In genomic region chr3:37766797-37767776, GRCh38 we compare ENCODE assay signal across 14 cellular contexts.
DNase-seq lines count a peak whose midpoint lies in the region; ATAC-seq, FAIRE-seq and TF ChIP-seq lines count a peak whose summit lies in the region.
"Had no signal": no experiment of that assay in that cellular context is flagged by ENCODE, and none has a peak within 500 bp of the region (broad histone marks: within the 10 kb centered on the region; RNA-seq: fewer than 3 reads in every experiment).

No MANE protein-coding gene starts in this region.

- no peak overlapping the region for H3K27ac Mint-ChIP-seq in CD4-positive, alpha-beta memory T cell
- H3K27ac Mint-ChIP-seq: CD4-positive, CD25-positive, alpha-beta regulatory T cell; memory B cell had no signal

- H3K36me3 ChIP-seq in kidney (ENCODE audit: control insufficient read depth in 1 of 2, insufficient read depth in 2 of 2, low read length in 2 of 2) (no peaks in the 10 kb centered on the region), smooth muscle cell (ENCODE audit: low read depth) (no peaks in the 10 kb centered on the region)
- no peaks in the 10 kb centered on the region for H3K36me3 ChIP-seq in CD4-positive, alpha-beta memory T cell (ENCODE audit: insufficient read depth, low read length)
- H3K36me3 ChIP-seq: MG63, WERI-Rb-1 had no signal

- intact Hi-C loops in kidney (cut with DNase I): no loop called here
- intact Hi-C loops in CD4-positive, alpha-beta memory T cell (cut with micrococcal nuclease): no loop called here

- no peaks in the 10 kb centered on the region for H3K79me2 ChIP-seq in smooth muscle cell (ENCODE audit: low read depth)

- H3K36me3 Mint-ChIP-seq in CD4-positive, alpha-beta memory T cell: no peaks in the 10 kb centered on the region
- H3K36me3 Mint-ChIP-seq: brain; CD4-positive, CD25-positive, alpha-beta regulatory T cell; memory B cell had no signal

- H3K27me3 Mint-ChIP-seq in CD4-positive, alpha-beta memory T cell: peaks cover 10 to 14% of the 10 kb centered on the region in 2 donors
- H3K27me3 Mint-ChIP-seq: brain had no signal

- H3K9me3 ChIP-seq in kidney (ENCODE audit: control insufficient read depth in 1 of 2, low read length in 2 of 2) (no peaks in the 10 kb centered on the region), smooth muscle cell (replicated peaks; ENCODE audit: low read depth) (no peaks in the 10 kb centered on the region)
- H3K9me3 ChIP-seq in CD4-positive, alpha-beta memory T cell (ENCODE audit: control insufficient read depth in 1 of 2, low read length in 2 of 2): no peaks in the 10 kb centered on the region
- H3K9me3 ChIP-seq: MG63 had no signal

- no peak overlapping the region for H2AFZ ChIP-seq in smooth muscle cell (ENCODE audit: low read depth)

- H3K4me1 Mint-ChIP-seq in CD4-positive, alpha-beta memory T cell: peaks cover 0 to 1% (median 0%) of the 10 kb centered on the region in 4 donors
- H3K4me1 Mint-ChIP-seq: CD4-positive, CD25-positive, alpha-beta regulatory T cell; memory B cell had no signal

- CTCF ChIA-PET in CD4-positive, alpha-beta memory T cell (lab: Charles Lee; ENCODE audit: partially characterized antibody): no interaction called here

- POLR2A ChIA-PET in CD4-positive, alpha-beta memory T cell (lab: Charles Lee; ENCODE audit: partially characterized antibody): no interaction called here

- H3K9me3 Mint-ChIP-seq in CD4-positive, alpha-beta memory T cell: no peaks in the 10 kb centered on the region
- H3K9me3 Mint-ChIP-seq: brain, memory B cell had no signal

- TF ChIP-seq CTCF in kidney (IDR thresholded peaks at IDR 0.05; ENCODE audit: borderline replicate concordance, extremely low read depth, insufficient read depth): no peak
- TF ChIP-seq CTCF in smooth muscle cell (IDR thresholded peaks at IDR 0.05; ENCODE audit: borderline replicate concordance, insufficient read depth, poor library complexity, severe bottlenecking): no peak
- TF ChIP-seq CTCF in omental fat pad (IDR thresholded peaks at IDR 0.05): no peak

- WGBS in smooth muscle cell (ENCODE audit: low lambda C conversion rate): 55% methylated on average over 9 of the region's 9 CpGs

- H3K9ac ChIP-seq in kidney (ENCODE audit: low read length in 2 of 2) (peak overlapping the region in 1 of 2 donors; percentile 49), smooth muscle cell (ENCODE audit: low read depth) (no peak overlapping the region)

- FAIRE-seq in kidney (lab: Jason Lieb, UNC): no peak

- ATAC-seq in omental fat pad (ENCODE audit: low FRiP score): no peak

- peak overlapping the region; percentile 13 to 43 for H3K4me3 ChIP-seq in kidney (ENCODE audit: low read length in 2 of 2)
- H3K4me3 ChIP-seq in smooth muscle cell: peak overlapping the region; percentile 32
- H3K4me3 ChIP-seq in CD4-positive, alpha-beta memory T cell (ENCODE audit: low read length in 2 of 2): no peak overlapping the region
- H3K4me3 ChIP-seq: MG63 had no signal

- H4K20me1 ChIP-seq in smooth muscle cell (ENCODE audit: low read depth): no peaks in the 10 kb centered on the region

- H3F3A ChIP-seq in smooth muscle cell (ENCODE audit: low read depth): peaks cover 17% of the 10 kb centered on the region

- peak; percentile 8 for DNase-seq in DMS53 treated with DMSO at 0.1 percent for 48 hours (lab: John Stamatoyannopoulos, UW; ENCODE audit: unreplicated experiment)
- DNase-seq in NCI-H2029 (lab: John Stamatoyannopoulos, UW): peak; percentile 54
- DNase-seq in kidney: no peak
- no peak for DNase-seq in smooth muscle cell (lab: John Stamatoyannopoulos, UW; ENCODE audit: unreplicated experiment)
- no peak for DNase-seq in stimulated activated naive CD4-positive, alpha-beta T cell (lab: John Stamatoyannopoulos, UW)
- DNase-seq in omental fat pad (ENCODE audit: low spot score): no peak
- no peak for DNase-seq in CD4-positive, alpha-beta memory T cell
- DNase-seq: activated gamma-delta T cell treated with Interleukin-2 at 50 U/mL for 16 hours; CD4-positive, CD25-positive, alpha-beta regulatory T cell; MG63; substantia nigra; WERI-Rb-1 had no signal

- peaks cover 24% of the 10 kb centered on the region for H3K27me3 ChIP-seq in smooth muscle cell (ENCODE audit: low read depth)
- H3K27me3 ChIP-seq in CD4-positive, alpha-beta memory T cell (ENCODE audit: insufficient read depth, low read length): no peaks in the 10 kb centered on the region
- H3K27me3 ChIP-seq: MG63 had no signal

- H3K4me1 ChIP-seq in kidney (ENCODE audit: control insufficient read depth in 1 of 2, insufficient read depth in 1 of 2, low read depth in 1 of 2, low read length in 2 of 2): peaks cover 30 to 50% of the 10 kb centered on the region in 2 donors
- H3K4me1 ChIP-seq in smooth muscle cell (ENCODE audit: low read depth): peaks cover 9% of the 10 kb centered on the region
- H3K4me1 ChIP-seq in CD4-positive, alpha-beta memory T cell (ENCODE audit: insufficient read depth, low read length): no peaks in the 10 kb centered on the region

- H3K27ac ChIP-seq in kidney (ENCODE audit: low read depth in 2 of 2, low read length in 2 of 2) (peak overlapping the region; percentile 66 to 82), smooth muscle cell (ENCODE audit: low read depth) (no peak overlapping the region)
- H3K27ac ChIP-seq in CD4-positive, alpha-beta memory T cell (ENCODE audit: low read depth, low read length): no peak overlapping the region
- H3K27ac ChIP-seq: WERI-Rb-1 had no signal

- peak overlapping the region; percentile 59 for H3K4me2 ChIP-seq in smooth muscle cell

- no peak overlapping the region for H3K4me3 Mint-ChIP-seq in CD4-positive, alpha-beta memory T cell
- H3K4me3 Mint-ChIP-seq: brain; CD4-positive, CD25-positive, alpha-beta regulatory T cell; memory B cell had no signal

Comparison
In these comparisons a context has a peak if more than half of its experiments do, and no peak if none do; other contexts are left out.
1. DNase-seq: peak in DMS53 treated with DMSO at 0.1 percent for 48 hours (single experiment) and NCI-H2029 (single experiment); none in kidney (single experiment), smooth muscle cell (single experiment), stimulated activated naive CD4-positive, alpha-beta T cell (0 of 6), omental fat pad (single experiment) and CD4-positive, alpha-beta memory T cell (0 of 5).
2. H3K27ac ChIP-seq: peak in kidney (2 of 2); none in smooth muscle cell (single experiment) and CD4-positive, alpha-beta memory T cell (single experiment).
3. H3K4me3 ChIP-seq: peak in kidney (2 of 2) and smooth muscle cell (single experiment); none in CD4-positive, alpha-beta memory T cell (0 of 2).